8 cellular contexts compared by ENCODE assay signal in genomic region chr15:56733131-56734012, GRCh38. TPM values are rescaled to one million over a fixed set of nuclear protein-coding genes. Genes with fewer than 3 reads are reported as not detected.
A peak's percentile ranks its signal among the peaks of the same experiment; 100 is the strongest.
DNase-seq lines count a peak whose midpoint lies in the region; ATAC-seq, FAIRE-seq and TF ChIP-seq lines count a peak whose summit lies in the region.

TSS of gene ZNF280D (minus strand) at chr15:56733509. CDS start at chr15:56707109, 26,400 bp downstream.

- H3K36me3 ChIP-seq in bronchial epithelial cell (ENCODE audit: control insufficient read depth, insufficient read depth, low read length) = no peaks in the 10 kb centered on the region

- H3K27me3 ChIP-seq in bronchial epithelial cell (ENCODE audit: control insufficient read depth, insufficient read depth, low read length) = no peaks in the 10 kb centered on the region

- ATAC-seq in GM18867 (IDR thresholded peaks at IDR 0.05; ENCODE audit: unreplicated experiment) = peak; percentile 83
- ATAC-seq in HG03097 (IDR thresholded peaks at IDR 0.05; ENCODE audit: low FRiP score, unreplicated experiment) = peak; percentile 70
- peak; percentile 87 for ATAC-seq in activated B cell treated with CpG ODN at 0.5 μM for 24 hours (ENCODE audit: low read depth)

- no peaks in the 10 kb centered on the region for H3K9me3 Mint-ChIP-seq in activated B cell treated with CpG ODN at 0.5 μM for 24 hours

- peak; percentile 77 for DNase-seq in A172 (ENCODE audit: low spot score)
- peak; percentile 89 for DNase-seq in NCI-H2171 treated with DMSO at 0.1 percent for 48 hours (lab: John Stamatoyannopoulos, UW)
- peak; percentile 70 for DNase-seq in activated B cell treated with CpG ODN at 0.5 μM for 24 hours
- peak; percentile 65 for DNase-seq in bronchial epithelial cell (ENCODE audit: low read depth)
- peak; percentile 94 for DNase-seq in iris pigment epithelial cell (ENCODE audit: low read depth)
- DNase-seq in stimulated activated CD4-positive, alpha-beta T cell treated with anti-CD3 and anti-CD28 coated beads, Interleukin-12 subunit alpha, Interleukin-12 subunit beta, amount 100 ng/mL, for 48 hours (ENCODE audit: low read depth in 2 of 3, low spot score in 1 of 3) = peak; percentile 58 to 77 (median 62)

- H3K4me1 Mint-ChIP-seq in activated B cell treated with CpG ODN at 0.5 μM for 24 hours = peaks cover 30% of the 10 kb centered on the region

- peaks cover 15% of the 10 kb centered on the region for H3K36me3 Mint-ChIP-seq in activated B cell treated with CpG ODN at 0.5 μM for 24 hours (ENCODE audit: low read depth)

- POLR2A ChIA-PET in activated B cell treated with CpG ODN at 0.5 μM for 24 hours (lab: Charles Lee) = interaction anchor here (0.7 to 1.5 kb wide), 7 partner anchors 15 to 566 kb away, joined by 3 to 7 read pairs (median 4); partner anchors contain the start of gene TCF12

- CTCF ChIA-PET in activated B cell treated with CpG ODN at 0.5 μM for 24 hours (lab: Charles Lee) = interaction anchor here (0.6 kb wide), 1 partner anchor 154 kb away, joined by 3 read pairs; no protein-coding TSS in a partner anchor

- peak within 1 kb of the TSS; percentile 96 for H3K4me3 Mint-ChIP-seq in activated B cell treated with CpG ODN at 0.5 μM for 24 hours

- H3K27ac Mint-ChIP-seq in activated B cell treated with CpG ODN at 0.5 μM for 24 hours = peak within 1 kb of the TSS; percentile 93

- no peaks in the 10 kb centered on the region for H3K27me3 Mint-ChIP-seq in activated B cell treated with CpG ODN at 0.5 μM for 24 hours

- no peak for FAIRE-seq in bronchial epithelial cell (lab: Jason Lieb, UNC)

- intact Hi-C loops in activated B cell treated with CpG ODN at 0.5 μM for 24 hours (cut with micrococcal nuclease) = loop anchor here (1.0 to 10.0 kb wide), 7 partner anchors 15 to 569 kb away; partner anchors contain the start of genes MNS1 and TCF12

- H3K4me3 ChIP-seq in bronchial epithelial cell (ENCODE audit: low read depth, low read length) = peak within 1 kb of the TSS; percentile 73

- TF ChIP-seq CTCF in activated B cell treated with CpG ODN at 0.5 μM for 24 hours (IDR thresholded peaks at IDR 0.05) = no peak
- TF ChIP-seq CTCF in bronchial epithelial cell (IDR thresholded peaks at IDR 0.05; ENCODE audit: insufficient read depth, low read length, severe bottlenecking) = no peak

RNA-seq across cellular contexts. Expression of gene ZNF280D, which starts in this region (rescaled TPM):
- total RNA-seq in A172 (2014; rRNA removed; shearing (Covaris generic)) = 16.2 and 16.7 TPM in 2 replicates
- total RNA-seq in activated B cell treated with CpG ODN at 0.5 μM for 24 hours = 37.9 and 40.0 TPM in 2 replicates
- total RNA-seq in bronchial epithelial cell = 8.7 and 9.5 TPM in 2 replicates

Comparison
In these comparisons a context has a peak if more than half of its experiments do, and no peak if none do; other contexts are left out.
1. Peak in every context shown above with its lines: DNase-seq, ATAC-seq and H3K4me3 ChIP-seq.